In genomic region chr14:85531141-85531593, GRCh38 we compare ENCODE assay signal across 8 cellular contexts. TPM values are rescaled to one million over a fixed set of nuclear protein-coding genes. Genes with fewer than 3 reads are reported as not detected.
DNase-seq lines count a peak whose midpoint lies in the region; ATAC-seq and TF ChIP-seq lines count a peak whose summit lies in the region.

No MANE protein-coding gene starts in this region.

- H3K9me3 Mint-ChIP-seq in CD4-positive, alpha-beta memory T cell, result peaks cover 0 to 19% (median 7%) of the 10 kb centered on the region in 8 donors

- POLR2A ChIA-PET in CD4-positive, alpha-beta memory T cell (lab: Charles Lee; ENCODE audit: partially characterized antibody), result no interaction called here

- no peak for TF ChIP-seq CTCF in cardiac fibroblast (IDR thresholded peaks at IDR 0.05; ENCODE audit: low read depth, low read length)
- no peak for TF ChIP-seq CTCF in kidney epithelial cell (IDR thresholded peaks at IDR 0.05; ENCODE audit: insufficient read depth, low read length, poor library complexity, severe bottlenecking)

- peak overlapping the region; percentile 83 to 93 for H3K4me3 ChIP-seq in cardiac fibroblast (replicated peaks in 1 of 2; ENCODE audit: low read depth in 2 of 2, low read length in 2 of 2)
- peak overlapping the region; percentile 42 for H3K4me3 ChIP-seq in kidney epithelial cell (ENCODE audit: low read depth, low read length)
- H3K4me3 ChIP-seq in stomach smooth muscle (ENCODE audit: low read length in 2 of 2), result peak overlapping the region; percentile 72 to 83
- H3K4me3 ChIP-seq in CD4-positive, alpha-beta memory T cell (ENCODE audit: low read length in 2 of 2), result no peak overlapping the region

- no peak overlapping the region for H3K4me3 Mint-ChIP-seq in CD4-positive, alpha-beta memory T cell

- peaks cover 0 to 14% (median 6%) of the 10 kb centered on the region in 4 donors for H3K4me1 Mint-ChIP-seq in CD4-positive, alpha-beta memory T cell

- H3K27me3 ChIP-seq in kidney epithelial cell (ENCODE audit: control insufficient read depth, insufficient read depth, low read length) (peaks cover 46% of the 10 kb centered on the region), stomach smooth muscle (ENCODE audit: control insufficient read depth in 1 of 2, insufficient read depth in 2 of 2, low read length in 2 of 2) (peaks cover 37 to 51% of the 10 kb centered on the region in 2 donors)
- no peaks in the 10 kb centered on the region for H3K27me3 ChIP-seq in CD4-positive, alpha-beta memory T cell (ENCODE audit: insufficient read depth, low read length)

- H3K36me3 ChIP-seq in kidney epithelial cell (ENCODE audit: control insufficient read depth, insufficient read depth, low read length) (no peaks in the 10 kb centered on the region), stomach smooth muscle (ENCODE audit: control insufficient read depth in 2 of 2, insufficient read depth in 2 of 2, low read length in 2 of 2) (no peaks in the 10 kb centered on the region)
- H3K36me3 ChIP-seq in CD4-positive, alpha-beta memory T cell (ENCODE audit: insufficient read depth, low read length), result no peaks in the 10 kb centered on the region

- peak overlapping the region in 1 of 2 donors; percentile 25 for H3K9ac ChIP-seq in stomach smooth muscle (ENCODE audit: low read length in 2 of 2)

- CTCF ChIA-PET in CD4-positive, alpha-beta memory T cell (lab: Charles Lee; ENCODE audit: partially characterized antibody), result no interaction called here

- intact Hi-C loops in CD4-positive, alpha-beta memory T cell (cut with micrococcal nuclease), result no loop called here

- no peak for ATAC-seq in GM19455 (IDR thresholded peaks at IDR 0.05; ENCODE audit: unreplicated experiment)

- H3K27me3 Mint-ChIP-seq in CD4-positive, alpha-beta memory T cell, result peaks cover 47 to 49% of the 10 kb centered on the region in 2 donors

- H3K27ac ChIP-seq in stomach smooth muscle (ENCODE audit: low read length), result peak overlapping the region; percentile 37
- no peak overlapping the region for H3K27ac ChIP-seq in CD4-positive, alpha-beta memory T cell (ENCODE audit: low read depth, low read length)

- peaks cover 34% of the 10 kb centered on the region for H3K4me1 ChIP-seq in stomach smooth muscle (ENCODE audit: control insufficient read depth, insufficient read depth, low read length)
- no peaks in the 10 kb centered on the region for H3K4me1 ChIP-seq in CD4-positive, alpha-beta memory T cell (ENCODE audit: insufficient read depth, low read length)

- no peaks in the 10 kb centered on the region for H3K36me3 Mint-ChIP-seq in CD4-positive, alpha-beta memory T cell

- H3K27ac Mint-ChIP-seq in CD4-positive, alpha-beta memory T cell, result no peak overlapping the region

- peak; percentile 44 for DNase-seq in HuH-7.5 (ENCODE audit: low spot score)
- DNase-seq in cardiac fibroblast (ENCODE audit: low read depth in 2 of 2), result peak; percentile 80 to 87
- no peak for DNase-seq in kidney epithelial cell (ENCODE audit: low read depth)
- DNase-seq in stimulated activated CD4-positive, alpha-beta T cell treated with anti-CD3 and anti-CD28 coated beads, Interleukin-4, amount 100 ng/mL, for 24 hours, result no peak
- no peak for DNase-seq in CD4-positive, alpha-beta memory T cell
- no peak for DNase-seq in SW480 (ENCODE audit: low spot score)

- no peaks in the 10 kb centered on the region for H3K9me3 ChIP-seq in stomach smooth muscle (ENCODE audit: control insufficient read depth in 2 of 2, low read length in 2 of 2)
- H3K9me3 ChIP-seq in CD4-positive, alpha-beta memory T cell (ENCODE audit: control insufficient read depth in 1 of 2, low read length in 2 of 2), result no peaks in the 10 kb centered on the region

RNA-seq across cellular contexts. Expression of gene FLRT2, which starts 1.2 kb away (rescaled TPM):
- 8.1 and 14.7 TPM in 2 replicates for total RNA-seq in kidney epithelial cell
- total RNA-seq in CD4-positive, alpha-beta memory T cell, result under 1 TPM in 1 of 2 experiments, not detected in 1; 0.03 TPM
- not detected for polyA plus RNA-seq in CD4-positive, alpha-beta memory T cell

Comparison
In these comparisons a context has a peak if more than half of its experiments do, and no peak if none do; other contexts are left out.
1. DNase-seq: peak in HuH-7.5 (single experiment) and cardiac fibroblast (2 of 2); none in kidney epithelial cell (single experiment), stimulated activated CD4-positive, alpha-beta T cell treated with anti-CD3 and anti-CD28 coated beads, Interleukin-4, amount 100 ng/mL, for 24 hours (single experiment), CD4-positive, alpha-beta memory T cell (0 of 5) and SW480 (single experiment).
2. H3K4me3 ChIP-seq: peak in cardiac fibroblast (2 of 2), kidney epithelial cell (single experiment) and stomach smooth muscle (2 of 2); none in CD4-positive, alpha-beta memory T cell (0 of 2).